22 cellular contexts compared by ENCODE assay signal in genomic region chr6:104531591-104531990, GRCh38.
"Had no signal": no experiment of that assay in that cellular context is flagged by ENCODE, and none has a peak within 500 bp of the region (broad histone marks: within the 10 kb centered on the region; RNA-seq: fewer than 3 reads in every experiment).

No MANE protein-coding gene starts in this region.

- ATAC-seq: activated CD8-positive, alpha-beta memory T cell treated with anti-CD3 and anti-CD28 coated beads, Interleukin-2, amount 10 ng/mL, durations not matched to agents 7 days and 5 days; activated T-helper 17 cell treated with anti-CD3 and anti-CD28 coated beads, Interleukin-2, amount 50 U/mL, for 72 hours; gastrocnemius medialis; right cardiac atrium; stimulated activated effector memory CD8-positive, alpha-beta T cell treated with anti-CD3 and anti-CD28 coated beads, Interleukin-12 subunit alpha, Interleukin-12 subunit beta, amount 100 ng/mL, for 72 hours had no signal

- H3K4me3 Mint-ChIP-seq: activated CD4-positive, alpha-beta memory T cell treated with anti-CD3 and anti-CD28 coated beads, Interleukin-2, amount 10 ng/mL, durations not matched to agents 7 days and 5 days; activated CD8-positive, alpha-beta memory T cell treated with anti-CD3 and anti-CD28 coated beads, Interleukin-2, amount 10 ng/mL, durations not matched to agents 7 days and 5 days; activated naive CD8-positive, alpha-beta T cell treated with anti-CD3 and anti-CD28 coated beads for 36 hours; activated T-helper 17 cell treated with anti-CD3 and anti-CD28 coated beads, Interleukin-2, amount 50 U/mL, for 72 hours; brain; immature natural killer cell; nephron progenitor cell; stimulated activated effector memory CD8-positive, alpha-beta T cell treated with anti-CD3 and anti-CD28 coated beads, Interleukin-12 subunit alpha, Interleukin-12 subunit beta, amount 100 ng/mL, for 72 hours had no signal

- H3K4me1 ChIP-seq: gastrocnemius medialis had no signal

- H3K4me3 ChIP-seq: gastrocnemius medialis, heart right ventricle, smooth muscle cell, stomach had no signal

- H3K9me3 Mint-ChIP-seq: activated CD4-positive, alpha-beta memory T cell treated with anti-CD3 and anti-CD28 coated beads, Interleukin-2, amount 10 ng/mL, durations not matched to agents 7 days and 5 days; activated naive CD8-positive, alpha-beta T cell treated with anti-CD3 and anti-CD28 coated beads for 36 hours; activated T-helper 17 cell treated with anti-CD3 and anti-CD28 coated beads, Interleukin-2, amount 50 U/mL, for 72 hours; immature natural killer cell; nephron progenitor cell; stimulated activated effector memory CD8-positive, alpha-beta T cell treated with anti-CD3 and anti-CD28 coated beads, Interleukin-12 subunit alpha, Interleukin-12 subunit beta, amount 100 ng/mL, for 72 hours had no signal

- H3K27me3 ChIP-seq: gastrocnemius medialis, heart right ventricle, stomach had no signal

- H3K27ac Mint-ChIP-seq: activated CD4-positive, alpha-beta memory T cell treated with anti-CD3 and anti-CD28 coated beads, Interleukin-2, amount 10 ng/mL, durations not matched to agents 7 days and 5 days; activated CD8-positive, alpha-beta memory T cell treated with anti-CD3 and anti-CD28 coated beads, Interleukin-2, amount 10 ng/mL, durations not matched to agents 7 days and 5 days; activated naive CD8-positive, alpha-beta T cell treated with anti-CD3 and anti-CD28 coated beads for 36 hours; activated T-helper 17 cell treated with anti-CD3 and anti-CD28 coated beads, Interleukin-2, amount 50 U/mL, for 72 hours; immature natural killer cell; nephron progenitor cell; stimulated activated effector memory CD8-positive, alpha-beta T cell treated with anti-CD3 and anti-CD28 coated beads, Interleukin-12 subunit alpha, Interleukin-12 subunit beta, amount 100 ng/mL, for 72 hours had no signal

- H3K36me3 Mint-ChIP-seq: activated CD8-positive, alpha-beta memory T cell treated with anti-CD3 and anti-CD28 coated beads, Interleukin-2, amount 10 ng/mL, durations not matched to agents 7 days and 5 days; activated naive CD8-positive, alpha-beta T cell treated with anti-CD3 and anti-CD28 coated beads for 36 hours; brain; immature natural killer cell; stimulated activated effector memory CD8-positive, alpha-beta T cell treated with anti-CD3 and anti-CD28 coated beads, Interleukin-12 subunit alpha, Interleukin-12 subunit beta, amount 100 ng/mL, for 72 hours had no signal

- DNase-seq: activated CD4-positive, alpha-beta memory T cell treated with anti-CD3 and anti-CD28 coated beads, Interleukin-2, amount 10 ng/mL, durations not matched to agents 7 days and 5 days; activated CD4-positive, alpha-beta T cell treated with anti-CD3 and anti-CD28 coated beads for 48 hours; activated CD4-positive, CD25-positive, alpha-beta regulatory T cell; activated CD8-positive, alpha-beta memory T cell treated with anti-CD3 and anti-CD28 coated beads, Interleukin-2, amount 10 ng/mL, durations not matched to agents 7 days and 5 days; activated naive CD4-positive, alpha-beta T cell; activated naive CD8-positive, alpha-beta T cell treated with anti-CD3 and anti-CD28 coated beads for 36 hours; amygdala; caudate nucleus; gastrocnemius medialis; heart right ventricle; immature natural killer cell; nephron progenitor cell; nucleus accumbens; right cardiac atrium; SK-N-SH; stimulated activated CD4-positive, alpha-beta T cell treated with anti-CD3 and anti-CD28 coated beads, Interleukin-4, amount 100 ng/mL, for 24 hours; stomach; T-helper 9 cell had no signal

- H3K27ac ChIP-seq: gastrocnemius medialis, heart right ventricle, stomach had no signal

- H3K36me3 ChIP-seq: gastrocnemius medialis, heart right ventricle, stomach had no signal

- H3K9me3 ChIP-seq: gastrocnemius medialis, heart right ventricle, SK-N-SH, stomach had no signal

- H3K4me1 Mint-ChIP-seq: activated CD4-positive, alpha-beta memory T cell treated with anti-CD3 and anti-CD28 coated beads, Interleukin-2, amount 10 ng/mL, durations not matched to agents 7 days and 5 days; activated CD8-positive, alpha-beta memory T cell treated with anti-CD3 and anti-CD28 coated beads, Interleukin-2, amount 10 ng/mL, durations not matched to agents 7 days and 5 days; activated naive CD8-positive, alpha-beta T cell treated with anti-CD3 and anti-CD28 coated beads for 36 hours; activated T-helper 17 cell treated with anti-CD3 and anti-CD28 coated beads, Interleukin-2, amount 50 U/mL, for 72 hours; immature natural killer cell; stimulated activated effector memory CD8-positive, alpha-beta T cell treated with anti-CD3 and anti-CD28 coated beads, Interleukin-12 subunit alpha, Interleukin-12 subunit beta, amount 100 ng/mL, for 72 hours had no signal
